2 cellular contexts compared by ENCODE assay signal in genomic region chr22:40345801-40346177, GRCh38.
TF ChIP-seq lines count a peak whose summit lies in the region.

No MANE protein-coding gene starts in this region.

TF ChIP-seq in IMR-90, 13 proteins besides CTCF, POLR2A, EP300 and RAD21:
- TF ChIP-seq BHLHE40 (IDR thresholded peaks at IDR 0.05; ENCODE audit: low read depth, low read length) (no peak), RFX5 (IDR thresholded peaks at IDR 0.05; ENCODE audit: low read depth, low read length) (no peak), MAFK (IDR thresholded peaks at IDR 0.05; ENCODE audit: low read depth, low read length) (no peak), FOS (IDR thresholded peaks at IDR 0.05; ENCODE audit: low read depth, low read length) (no peak)

TF ChIP-seq in HepG2, 621 proteins besides CTCF, POLR2A, EP300 and RAD21:
- TF ChIP-seq RORA (CRISPR knock-in tag; IDR thresholded peaks at IDR 0.05) (0 out of 2 replicates have a peak, but pooled peaks have one; percentile 44), ZBTB40 (IDR thresholded peaks at IDR 0.05) (no peak), ZBTB40 (CRISPR knock-in tag; IDR thresholded peaks at IDR 0.05) (0 out of 2 replicates have a peak, but pooled peaks have one; percentile 0), ZNF44 (CRISPR knock-in tag; IDR thresholded peaks at IDR 0.05) (0 out of 2 replicates have a peak, but pooled peaks have one; percentile 10), AKNA (CRISPR knock-in tag; IDR thresholded peaks at IDR 0.05; ENCODE audit: borderline replicate concordance) (no peak), ZNF546 (CRISPR knock-in tag; conservative IDR thresholded peaks at IDR 0.05) (no peak), HNF4A (CRISPR knock-in tag; IDR thresholded peaks at IDR 0.05) (no peak), ZNF713 (CRISPR knock-in tag; IDR thresholded peaks at IDR 0.05) (0 out of 2 replicates have a peak, but pooled peaks have one; percentile 3), NR2F2 (IDR thresholded peaks at IDR 0.05; ENCODE audit: borderline replicate concordance, low read depth) (no peak)
